35 cellular contexts compared by ENCODE assay signal in the genomic region with DNA sequence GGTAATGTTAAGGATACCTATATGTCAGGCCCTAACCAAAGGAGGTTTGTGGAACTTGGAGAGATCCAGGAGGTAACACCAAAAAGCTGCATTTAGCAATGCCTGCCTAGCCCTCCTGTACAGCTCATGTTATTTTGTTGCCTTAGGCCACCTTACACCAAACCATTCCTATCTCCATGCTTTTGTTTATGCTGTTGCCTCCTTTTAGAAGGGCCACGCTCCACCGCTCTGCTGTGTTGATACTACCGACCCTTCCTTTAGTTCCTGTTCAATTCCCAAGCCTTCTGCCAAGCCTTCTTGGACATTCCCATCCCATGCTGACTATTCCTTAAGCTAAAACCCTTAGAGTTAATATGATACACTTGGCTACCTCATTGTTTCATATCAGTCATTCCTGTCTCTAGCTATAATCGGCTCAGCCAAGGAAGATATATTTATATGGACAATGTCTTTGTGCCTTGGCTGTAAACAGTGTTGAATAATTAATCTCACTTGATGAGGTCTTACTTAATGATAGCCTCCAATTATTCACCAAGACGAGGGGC.
"Had no signal": no experiment of that assay in that cellular context is flagged by ENCODE, and none has a peak within 500 bp of the region (broad histone marks: within the 10 kb centered on the region; RNA-seq: fewer than 3 reads in every experiment).

No MANE protein-coding gene starts in this region.

- H3K9me3 ChIP-seq: ascending aorta, Peyer's patch had no signal

- DNase-seq: activated B cell treated with CpG ODN at 0.5 μM for 24 hours; activated CD4-positive, alpha-beta memory T cell treated with anti-CD3 and anti-CD28 coated beads, Interleukin-2, amount 10 ng/mL, durations not matched to agents 7 days and 5 days; activated CD4-positive, alpha-beta T cell treated with anti-CD3 and anti-CD28 coated beads for 1 hour; activated CD4-positive, alpha-beta T cell treated with anti-CD3 and anti-CD28 coated beads for 48 hours; activated gamma-delta T cell; activated naive CD4-positive, alpha-beta T cell treated with Interleukin-2 at 50 U/mL for 16 hours; activated naive CD8-positive, alpha-beta T cell treated with anti-CD3 and anti-CD28 coated beads, Interleukin-2, amount 10 ng/mL, durations not matched to agents 7 days and 5 days; activated T-cell treated with anti-CD3 and anti-CD28 coated beads, Interleukin-2, amount 50 U/mL, for 1 hour; activated T-cell treated with anti-CD3 and anti-CD28 coated beads, Interleukin-2, amount 50 U/mL, for 72 hours; amygdala; MM.1S; MV-4-11; NCI-H1092; NCI-H1436 treated with DMSO at 0.1 percent for 48 hours; NCI-H1694 treated with DMSO at 0.1 percent for 48 hours; NCI-H2029; NCI-H510A; NCI-H526; NCI-H774; NK-92 treated with Interleukin-12 subunit alpha and Interleukin-12 subunit beta, amount 100 ng/mL, for 24 hours; PC-3; Peyer's patch; RPMI8226; SIG-M5; SW 1271; T-helper 1 cell; T-helper 2 cell; T-helper 9 cell had no signal

- H3K4me2 ChIP-seq: KMS-11 had no signal

- H3K9ac ChIP-seq: KMS-11 had no signal

- H3K4me3 Mint-ChIP-seq: activated B cell treated with CpG ODN at 0.5 μM for 24 hours; activated CD4-positive, alpha-beta memory T cell treated with anti-CD3 and anti-CD28 coated beads, Interleukin-2, amount 10 ng/mL, durations not matched to agents 7 days and 5 days; activated naive CD4-positive, alpha-beta T cell treated with anti-CD3 and anti-CD28 coated beads, Interleukin-2, amount 50 U/mL, for 24 hours; activated naive CD8-positive, alpha-beta T cell treated with anti-CD3 and anti-CD28 coated beads, Interleukin-2, amount 10 ng/mL, durations not matched to agents 7 days and 5 days; activated T-cell treated with anti-CD3 and anti-CD28 coated beads, Interleukin-2, amount 50 U/mL, for 72 hours; activated T-helper 17 cell treated with anti-CD3 and anti-CD28 coated beads, Interleukin-2, amount 50 U/mL, for 72 hours had no signal

- ATAC-seq: activated T-cell treated with anti-CD3 and anti-CD28 coated beads, Interleukin-2, amount 50 U/mL, for 72 hours; activated T-helper 17 cell treated with anti-CD3 and anti-CD28 coated beads, Interleukin-2, amount 50 U/mL, for 72 hours; PC-3; Right ventricle myocardium inferior had no signal

- H3K4me1 ChIP-seq: ascending aorta, Peyer's patch had no signal

- H3K27me3 ChIP-seq: ascending aorta, cardiac muscle cell, Peyer's patch had no signal

- H3K4me1 Mint-ChIP-seq: activated B cell treated with CpG ODN at 0.5 μM for 24 hours; activated CD4-positive, alpha-beta memory T cell treated with anti-CD3 and anti-CD28 coated beads, Interleukin-2, amount 10 ng/mL, durations not matched to agents 7 days and 5 days; activated naive CD8-positive, alpha-beta T cell treated with anti-CD3 and anti-CD28 coated beads, Interleukin-2, amount 10 ng/mL, durations not matched to agents 7 days and 5 days; activated T-helper 17 cell treated with anti-CD3 and anti-CD28 coated beads, Interleukin-2, amount 50 U/mL, for 72 hours had no signal

- H3K36me3 Mint-ChIP-seq: activated naive CD4-positive, alpha-beta T cell treated with anti-CD3 and anti-CD28 coated beads, Interleukin-2, amount 50 U/mL, for 24 hours; activated naive CD8-positive, alpha-beta T cell treated with anti-CD3 and anti-CD28 coated beads, Interleukin-2, amount 10 ng/mL, durations not matched to agents 7 days and 5 days had no signal

- H3K27me3 Mint-ChIP-seq: activated B cell treated with CpG ODN at 0.5 μM for 24 hours; activated CD4-positive, alpha-beta memory T cell treated with anti-CD3 and anti-CD28 coated beads, Interleukin-2, amount 10 ng/mL, durations not matched to agents 7 days and 5 days; activated naive CD4-positive, alpha-beta T cell treated with anti-CD3 and anti-CD28 coated beads, Interleukin-2, amount 50 U/mL, for 24 hours had no signal

- H3K27ac ChIP-seq: ascending aorta, KMS-11, Peyer's patch, VCaP had no signal

- H3K27ac Mint-ChIP-seq: activated B cell treated with CpG ODN at 0.5 μM for 24 hours; activated CD4-positive, alpha-beta memory T cell treated with anti-CD3 and anti-CD28 coated beads, Interleukin-2, amount 10 ng/mL, durations not matched to agents 7 days and 5 days; activated naive CD4-positive, alpha-beta T cell treated with anti-CD3 and anti-CD28 coated beads, Interleukin-2, amount 50 U/mL, for 24 hours; activated naive CD8-positive, alpha-beta T cell treated with anti-CD3 and anti-CD28 coated beads, Interleukin-2, amount 10 ng/mL, durations not matched to agents 7 days and 5 days; activated T-cell treated with anti-CD3 and anti-CD28 coated beads, Interleukin-2, amount 50 U/mL, for 72 hours; activated T-helper 17 cell treated with anti-CD3 and anti-CD28 coated beads, Interleukin-2, amount 50 U/mL, for 72 hours had no signal

- H3K4me3 ChIP-seq: ascending aorta, cardiac muscle cell, Peyer's patch had no signal

- H3K36me3 ChIP-seq: ascending aorta, cardiac muscle cell, Peyer's patch had no signal

- H3K9me3 Mint-ChIP-seq: activated B cell treated with CpG ODN at 0.5 μM for 24 hours; activated CD4-positive, alpha-beta memory T cell treated with anti-CD3 and anti-CD28 coated beads, Interleukin-2, amount 10 ng/mL, durations not matched to agents 7 days and 5 days; activated naive CD4-positive, alpha-beta T cell treated with anti-CD3 and anti-CD28 coated beads, Interleukin-2, amount 50 U/mL, for 24 hours; activated naive CD8-positive, alpha-beta T cell treated with anti-CD3 and anti-CD28 coated beads, Interleukin-2, amount 10 ng/mL, durations not matched to agents 7 days and 5 days; activated T-helper 17 cell treated with anti-CD3 and anti-CD28 coated beads, Interleukin-2, amount 50 U/mL, for 72 hours had no signal
